In genomic region chr15:45036812-45037781, GRCh38 we compare ENCODE assay signal across 8 cellular contexts. TPM values are rescaled to one million over a fixed set of nuclear protein-coding genes. Genes with fewer than 3 reads are reported as not detected.
A peak's percentile ranks its signal among the peaks of the same experiment; 100 is the strongest.
DNase-seq lines count a peak whose midpoint lies in the region; ATAC-seq and TF ChIP-seq lines count a peak whose summit lies in the region.
"Not testable (repeated sequence)": the region's sequence is repeated elsewhere in the genome, so short reads cannot be mapped to it uniquely, and the experiment has no call there.

No MANE protein-coding gene starts in this region.

- H3K36me3 ChIP-seq in stomach = not testable (repeated sequence)

- not testable (repeated sequence) for H3K27ac ChIP-seq in foreskin keratinocyte
- peak overlapping the region in 4 of 5 donors; percentile 15 to 57 (median 43) for H3K27ac ChIP-seq in stomach

- WGBS in stomach, 5 donors = 14 to 23% (median 16%) methylated on average over 6 of the region's 6 CpGs

- TF ChIP-seq EP300 in stomach (IDR thresholded peaks at IDR 0.05) = not testable (repeated sequence)

- ATAC-seq in HG02623 (IDR thresholded peaks at IDR 0.05; ENCODE audit: unreplicated experiment) (peak; percentile 61), foreskin keratinocyte (peak; percentile 83)

- TF ChIP-seq POLR2A in stomach (IDR thresholded peaks at IDR 0.05) = not testable (repeated sequence)

- not testable (repeated sequence) for H3K4me1 ChIP-seq in foreskin keratinocyte
- peaks cover 9 to 40% (median 18%) of the 10 kb centered on the region in 4 donors for H3K4me1 ChIP-seq in stomach

- DNase-seq in GM03348 (ENCODE audit: low spot score) (peak; percentile 71), NCI-H1436 (lab: John Stamatoyannopoulos, UW) (peak; percentile 45), SKM-1 (lab: John Stamatoyannopoulos, UW; ENCODE audit: unreplicated experiment) (peak; percentile 47), foreskin keratinocyte (peak; percentile 6 to 34), occipital lobe (lab: John Stamatoyannopoulos, UW) (peak; percentile 7), stomach (peak; percentile 89)
- peak; percentile 16 to 59 (median 40) for DNase-seq in activated naive CD4-positive, alpha-beta T cell (lab: John Stamatoyannopoulos, UW)

- H3K9me3 ChIP-seq in stomach = not testable (repeated sequence)

- H3K27me3 ChIP-seq in foreskin keratinocyte, stomach: not testable (repeated sequence)

- TF ChIP-seq CTCF in foreskin keratinocyte (conservative IDR thresholded peaks at IDR 0.05) (peak; percentile 80), stomach (IDR thresholded peaks at IDR 0.05) (peak in 5 of 7 experiments; percentile 69 to 98 (median 93))

- intact Hi-C loops in stomach (cut with DNase I; ENCODE audit: low total_unique reads) = loop anchor here (10.0 kb wide), 1 partner anchor 182 kb away; no protein-coding TSS in a partner anchor

- not testable (repeated sequence) for H3K4me3 ChIP-seq in stomach

RNA-seq across cellular contexts. Expression of gene SORD, which starts 14.1 kb away (rescaled TPM):
- 43.7 and 44.0 TPM in 2 replicates for total RNA-seq in foreskin keratinocyte
- polyA plus RNA-seq in foreskin keratinocyte = 21.2 and 23.5 TPM in 2 replicates
- 5.1 TPM for total RNA-seq in occipital lobe
- 10 to 100 TPM in 3 of 5 donors, 1 to 10 TPM in 2; 5.5 to 43.3 (median 17.0) TPM for total RNA-seq in stomach
- 10 to 100 TPM; 10.5 to 33.5 (median 13.7) TPM for polyA plus RNA-seq in stomach

Comparison
In these comparisons a context has a peak if more than half of its experiments do, and no peak if none do; other contexts are left out.
1. DNase-seq: peak in every context shown above with its lines; median percentile 89 in stomach; 71 in GM03348; 47 in SKM-1; 45 in NCI-H1436; 40 in activated naive CD4-positive, alpha-beta T cell; 20 in foreskin keratinocyte; 7 in occipital lobe.